Comparison of ENCODE assay signal across 1 cellular context in the genomic region with DNA sequence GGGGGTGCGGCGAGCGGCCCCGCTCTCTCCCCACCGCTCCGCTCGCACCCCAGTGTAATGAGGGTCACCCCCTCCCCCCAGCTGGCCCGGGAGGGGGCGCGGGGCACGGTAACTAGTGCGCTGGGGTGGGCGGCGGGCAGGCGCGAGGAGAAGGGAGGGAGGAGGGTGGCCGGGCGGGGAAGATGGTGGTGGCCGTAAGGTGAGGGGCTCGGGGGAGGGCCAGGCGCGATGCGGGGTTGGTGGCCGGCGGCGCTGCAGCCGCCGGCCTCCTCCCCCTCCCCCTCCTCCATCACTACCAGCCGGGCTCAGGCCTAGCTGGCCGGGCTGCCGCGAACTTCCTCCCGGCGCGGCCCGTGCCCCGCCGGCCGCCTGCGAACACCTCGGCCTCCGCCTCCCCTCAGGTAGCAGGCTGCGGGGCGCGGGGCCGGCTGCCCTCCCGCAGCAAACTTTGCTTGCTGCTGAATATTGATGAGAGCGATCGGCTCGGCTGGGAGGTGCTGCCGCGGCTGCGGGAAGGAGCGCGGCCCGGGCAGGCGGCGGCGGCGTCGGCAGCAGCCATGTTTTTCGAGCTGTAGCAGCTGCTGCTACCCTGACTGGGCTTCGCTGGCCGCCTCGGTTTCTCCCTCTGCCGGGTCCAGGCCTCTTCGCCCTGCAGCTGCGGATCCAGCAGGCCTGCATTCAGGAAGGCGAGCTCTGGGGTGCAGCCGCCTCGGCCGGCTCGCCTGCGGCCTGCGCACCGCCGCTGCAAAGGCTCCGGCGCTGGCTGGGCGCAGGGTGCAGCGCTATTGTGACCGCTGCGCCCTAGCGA.
TF ChIP-seq lines count a peak whose summit lies in the region.

No MANE protein-coding gene starts in this region.

TF ChIP-seq in K562, 482 proteins besides CTCF, POLR2A, EP300 and RAD21 (continued from another document and continues in another):
- TF ChIP-seq YY1 (IDR thresholded peaks at IDR 0.05; ENCODE audit: borderline replicate concordance in 1 of 3, control insufficient read depth in 1 of 3, extremely low read depth in 1 of 3, insufficient read depth in 3 of 3, insufficient read length in 1 of 3, insufficient replicate concordance in 2 of 3, low read depth in 1 of 3, low read length in 2 of 3): peak; percentile 62 to 86 (median 81)
- TF ChIP-seq NEUROD1 (IDR thresholded peaks at IDR 0.05; ENCODE audit: borderline replicate concordance, low read depth, low read length, partially characterized antibody): no peak
- TF ChIP-seq, protein P1, sequence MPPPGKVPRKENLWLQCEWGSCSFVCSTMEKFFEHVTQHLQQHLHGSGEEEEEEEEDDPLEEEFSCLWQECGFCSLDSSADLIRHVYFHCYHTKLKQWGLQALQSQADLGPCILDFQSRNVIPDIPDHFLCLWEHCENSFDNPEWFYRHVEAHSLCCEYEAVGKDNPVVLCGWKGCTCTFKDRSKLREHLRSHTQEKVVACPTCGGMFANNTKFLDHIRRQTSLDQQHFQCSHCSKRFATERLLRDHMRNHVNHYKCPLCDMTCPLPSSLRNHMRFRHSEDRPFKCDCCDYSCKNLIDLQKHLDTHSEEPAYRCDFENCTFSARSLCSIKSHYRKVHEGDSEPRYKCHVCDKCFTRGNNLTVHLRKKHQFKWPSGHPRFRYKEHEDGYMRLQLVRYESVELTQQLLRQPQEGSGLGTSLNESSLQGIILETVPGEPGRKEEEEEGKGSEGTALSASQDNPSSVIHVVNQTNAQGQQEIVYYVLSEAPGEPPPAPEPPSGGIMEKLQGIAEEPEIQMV (tag; conservative IDR thresholded peaks at IDR 0.05; ENCODE audit: low read depth): no peak
- TF ChIP-seq ZNF764 (CRISPR knock-in tag; IDR thresholded peaks at IDR 0.05; ENCODE audit: low read depth): no peak
- no peak for TF ChIP-seq ZBED1 (IDR thresholded peaks at IDR 0.05)
- no peak for TF ChIP-seq DNMT1 (IDR thresholded peaks at IDR 0.05)
- TF ChIP-seq, protein P2, sequence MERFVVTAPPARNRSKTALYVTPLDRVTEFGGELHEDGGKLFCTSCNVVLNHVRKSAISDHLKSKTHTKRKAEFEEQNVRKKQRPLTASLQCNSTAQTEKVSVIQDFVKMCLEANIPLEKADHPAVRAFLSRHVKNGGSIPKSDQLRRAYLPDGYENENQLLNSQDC (CRISPR knock-in tag; IDR thresholded peaks at IDR 0.05): no peak
- no peak for TF ChIP-seq ZNF57 (CRISPR knock-in tag; IDR thresholded peaks at IDR 0.05)
- no peak for TF ChIP-seq RFX5 (IDR thresholded peaks at IDR 0.05; ENCODE audit: low read depth, low read length)
- no peak for TF ChIP-seq ZNF3 (CRISPR knock-in tag; IDR thresholded peaks at IDR 0.05)
- TF ChIP-seq ZNF217 (CRISPR knock-in tag; IDR thresholded peaks at IDR 0.05): no peak
- TF ChIP-seq POLR2AphosphoS5 (IDR thresholded peaks at IDR 0.05; ENCODE audit: control insufficient read depth, insufficient read depth, low read depth, low read length): no peak
- TF ChIP-seq SMARCC2 (IDR thresholded peaks at IDR 0.05; ENCODE audit: low read depth): no peak
- no peak for TF ChIP-seq PHF21A (IDR thresholded peaks at IDR 0.05; ENCODE audit: borderline replicate concordance, low read depth)
- TF ChIP-seq ZNF316 (IDR thresholded peaks at IDR 0.05): no peak
- TF ChIP-seq, protein P3, sequence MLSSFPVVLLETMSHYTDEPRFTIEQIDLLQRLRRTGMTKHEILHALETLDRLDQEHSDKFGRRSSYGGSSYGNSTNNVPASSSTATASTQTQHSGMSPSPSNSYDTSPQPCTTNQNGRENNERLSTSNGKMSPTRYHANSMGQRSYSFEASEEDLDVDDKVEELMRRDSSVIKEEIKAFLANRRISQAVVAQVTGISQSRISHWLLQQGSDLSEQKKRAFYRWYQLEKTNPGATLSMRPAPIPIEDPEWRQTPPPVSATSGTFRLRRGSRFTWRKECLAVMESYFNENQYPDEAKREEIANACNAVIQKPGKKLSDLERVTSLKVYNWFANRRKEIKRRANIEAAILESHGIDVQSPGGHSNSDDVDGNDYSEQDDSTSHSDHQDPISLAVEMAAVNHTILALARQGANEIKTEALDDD (IDR thresholded peaks at IDR 0.05): no peak
- 0 out of 2 replicates have a peak, but pooled peaks have one; percentile 42 for TF ChIP-seq ETS1 (conservative IDR thresholded peaks at IDR 0.05; ENCODE audit: control insufficient read depth, low read depth, low read length)
- TF ChIP-seq RNF2 (IDR thresholded peaks at IDR 0.05): no peak
- TF ChIP-seq TAF9B (IDR thresholded peaks at IDR 0.05; ENCODE audit: partially characterized antibody): no peak
- 0 out of 2 replicates have a peak, but pooled peaks have one; percentile 3 for TF ChIP-seq CUX1 (CRISPR knock-in tag; IDR thresholded peaks at IDR 0.05)
- no peak; the same call in 1 of the 2 replicates for TF ChIP-seq SOX6 (IDR thresholded peaks at IDR 0.05)
- TF ChIP-seq MAX (CRISPR knock-in tag; IDR thresholded peaks at IDR 0.05): peak; percentile 43; the same call in 1 of the 2 replicates
- TF ChIP-seq, protein P4, sequence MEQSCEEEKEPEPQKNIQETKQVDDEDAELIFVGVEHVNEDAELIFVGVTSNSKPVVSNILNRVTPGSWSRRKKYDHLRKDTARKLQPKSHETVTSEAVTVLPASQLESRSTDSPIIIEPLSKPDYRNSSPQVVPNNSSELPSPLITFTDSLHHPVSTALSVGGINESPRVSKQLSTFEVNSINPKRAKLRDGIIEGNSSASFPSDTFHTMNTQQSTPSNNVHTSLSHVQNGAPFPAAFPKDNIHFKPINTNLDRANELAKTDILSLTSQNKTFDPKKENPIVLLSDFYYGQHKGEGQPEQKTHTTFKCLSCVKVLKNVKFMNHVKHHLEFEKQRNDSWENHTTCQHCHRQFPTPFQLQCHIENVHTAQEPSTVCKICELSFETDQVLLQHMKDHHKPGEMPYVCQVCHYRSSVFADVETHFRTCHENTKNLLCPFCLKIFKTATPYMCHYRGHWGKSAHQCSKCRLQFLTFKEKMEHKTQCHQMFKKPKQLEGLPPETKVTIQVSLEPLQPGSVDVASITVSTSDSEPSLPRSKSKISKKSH (CRISPR knock-in tag; IDR thresholded peaks at IDR 0.05): no peak
- no peak for TF ChIP-seq NBN (IDR thresholded peaks at IDR 0.05; ENCODE audit: low read depth)
- peak; percentile 24; the same call in 1 of the 2 replicates for TF ChIP-seq ZNF263 (CRISPR knock-in tag; IDR thresholded peaks at IDR 0.05; ENCODE audit: borderline replicate concordance)
- TF ChIP-seq, protein P5, sequence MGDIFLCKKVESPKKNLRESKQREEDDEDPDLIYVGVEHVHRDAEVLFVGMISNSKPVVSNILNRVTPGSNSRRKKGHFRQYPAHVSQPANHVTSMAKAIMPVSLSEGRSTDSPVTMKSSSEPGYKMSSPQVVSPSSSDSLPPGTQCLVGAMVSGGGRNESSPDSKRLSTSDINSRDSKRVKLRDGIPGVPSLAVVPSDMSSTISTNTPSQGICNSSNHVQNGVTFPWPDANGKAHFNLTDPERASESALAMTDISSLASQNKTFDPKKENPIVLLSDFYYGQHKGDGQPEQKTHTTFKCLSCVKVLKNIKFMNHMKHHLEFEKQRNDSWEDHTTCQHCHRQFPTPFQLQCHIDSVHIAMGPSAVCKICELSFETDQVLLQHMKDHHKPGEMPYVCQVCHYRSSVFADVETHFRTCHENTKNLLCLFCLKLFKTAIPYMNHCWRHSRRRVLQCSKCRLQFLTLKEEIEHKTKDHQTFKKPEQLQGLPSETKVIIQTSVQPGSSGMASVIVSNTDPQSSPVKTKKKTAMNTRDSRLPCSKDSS (IDR thresholded peaks at IDR 0.05; ENCODE audit: low read depth, partially characterized antibody): no peak
- no peak for TF ChIP-seq ZNF121 (CRISPR knock-in tag; conservative IDR thresholded peaks at IDR 0.05)
- no peak for TF ChIP-seq PPARD (CRISPR knock-in tag; IDR thresholded peaks at IDR 0.05)
- no peak for TF ChIP-seq ZKSCAN3 (CRISPR knock-in tag; IDR thresholded peaks at IDR 0.05)
- TF ChIP-seq ETV6 (IDR thresholded peaks at IDR 0.05; ENCODE audit: borderline replicate concordance in 1 of 2, low read depth in 2 of 2, low read length in 1 of 2): no peak
- no peak for TF ChIP-seq ETV6 (CRISPR knock-in tag; IDR thresholded peaks at IDR 0.05; ENCODE audit: borderline replicate concordance)
- TF ChIP-seq TCF3 (CRISPR knock-in tag; IDR thresholded peaks at IDR 0.05): no peak
- no peak for TF ChIP-seq ZNF668 (CRISPR knock-in tag; IDR thresholded peaks at IDR 0.05)
- TF ChIP-seq, protein P6, sequence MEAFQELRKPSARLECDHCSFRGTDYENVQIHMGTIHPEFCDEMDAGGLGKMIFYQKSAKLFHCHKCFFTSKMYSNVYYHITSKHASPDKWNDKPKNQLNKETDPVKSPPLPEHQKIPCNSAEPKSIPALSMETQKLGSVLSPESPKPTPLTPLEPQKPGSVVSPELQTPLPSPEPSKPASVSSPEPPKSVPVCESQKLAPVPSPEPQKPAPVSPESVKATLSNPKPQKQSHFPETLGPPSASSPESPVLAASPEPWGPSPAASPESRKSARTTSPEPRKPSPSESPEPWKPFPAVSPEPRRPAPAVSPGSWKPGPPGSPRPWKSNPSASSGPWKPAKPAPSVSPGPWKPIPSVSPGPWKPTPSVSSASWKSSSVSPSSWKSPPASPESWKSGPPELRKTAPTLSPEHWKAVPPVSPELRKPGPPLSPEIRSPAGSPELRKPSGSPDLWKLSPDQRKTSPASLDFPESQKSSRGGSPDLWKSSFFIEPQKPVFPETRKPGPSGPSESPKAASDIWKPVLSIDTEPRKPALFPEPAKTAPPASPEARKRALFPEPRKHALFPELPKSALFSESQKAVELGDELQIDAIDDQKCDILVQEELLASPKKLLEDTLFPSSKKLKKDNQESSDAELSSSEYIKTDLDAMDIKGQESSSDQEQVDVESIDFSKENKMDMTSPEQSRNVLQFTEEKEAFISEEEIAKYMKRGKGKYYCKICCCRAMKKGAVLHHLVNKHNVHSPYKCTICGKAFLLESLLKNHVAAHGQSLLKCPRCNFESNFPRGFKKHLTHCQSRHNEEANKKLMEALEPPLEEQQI (IDR thresholded peaks at IDR 0.05): no peak
- no peak for TF ChIP-seq FOSL1 (tag; conservative IDR thresholded peaks at IDR 0.05)
- TF ChIP-seq RBM17 (IDR thresholded peaks at IDR 0.05; ENCODE audit: borderline replicate concordance, low read depth, low read length): no peak
- no peak for TF ChIP-seq RCOR1 (IDR thresholded peaks at IDR 0.05; ENCODE audit: borderline replicate concordance in 1 of 2, low read depth in 2 of 2, low read length in 2 of 2)
- TF ChIP-seq, protein P7, sequence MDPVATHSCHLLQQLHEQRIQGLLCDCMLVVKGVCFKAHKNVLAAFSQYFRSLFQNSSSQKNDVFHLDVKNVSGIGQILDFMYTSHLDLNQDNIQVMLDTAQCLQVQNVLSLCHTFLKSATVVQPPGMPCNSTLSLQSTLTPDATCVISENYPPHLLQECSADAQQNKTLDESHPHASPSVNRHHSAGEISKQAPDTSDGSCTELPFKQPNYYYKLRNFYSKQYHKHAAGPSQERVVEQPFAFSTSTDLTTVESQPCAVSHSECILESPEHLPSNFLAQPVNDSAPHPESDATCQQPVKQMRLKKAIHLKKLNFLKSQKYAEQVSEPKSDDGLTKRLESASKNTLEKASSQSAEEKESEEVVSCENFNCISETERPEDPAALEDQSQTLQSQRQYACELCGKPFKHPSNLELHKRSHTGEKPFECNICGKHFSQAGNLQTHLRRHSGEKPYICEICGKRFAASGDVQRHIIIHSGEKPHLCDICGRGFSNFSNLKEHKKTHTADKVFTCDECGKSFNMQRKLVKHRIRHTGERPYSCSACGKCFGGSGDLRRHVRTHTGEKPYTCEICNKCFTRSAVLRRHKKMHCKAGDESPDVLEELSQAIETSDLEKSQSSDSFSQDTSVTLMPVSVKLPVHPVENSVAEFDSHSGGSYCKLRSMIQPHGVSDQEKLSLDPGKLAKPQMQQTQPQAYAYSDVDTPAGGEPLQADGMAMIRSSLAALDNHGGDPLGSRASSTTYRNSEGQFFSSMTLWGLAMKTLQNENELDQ (CRISPR knock-in tag; IDR thresholded peaks at IDR 0.05; ENCODE audit: borderline replicate concordance): no peak
- TF ChIP-seq SMARCA4 (IDR thresholded peaks at IDR 0.05): no peak
- TF ChIP-seq ELF4 (CRISPR knock-in tag; IDR thresholded peaks at IDR 0.05): no peak
- no peak for TF ChIP-seq TCF7L2 (IDR thresholded peaks at IDR 0.05; ENCODE audit: low read depth, low read length)
- no peak for TF ChIP-seq NFIX (CRISPR knock-in tag; IDR thresholded peaks at IDR 0.05; ENCODE audit: low read depth)
- no peak for TF ChIP-seq BHLHE40 (IDR thresholded peaks at IDR 0.05; ENCODE audit: low read length)
